In genomic region chr1:109912214-109912861, GRCh38 we compare ENCODE assay signal across 8 cellular contexts. TPM values are rescaled to one million over a fixed set of nuclear protein-coding genes. Genes with fewer than 3 reads are reported as not detected.
DNase-seq lines count a peak whose midpoint lies in the region.

No MANE protein-coding gene starts in this region.

- peak overlapping the region; percentile 83 to 85 for H3K4me3 ChIP-seq in muscle layer of colon (ENCODE audit: low read depth in 1 of 2, low read length in 2 of 2)
- peak overlapping the region; percentile 84 for H3K4me3 ChIP-seq in urinary bladder (ENCODE audit: low read depth, low read length)

- peak overlapping the region; percentile 90 for H3K4me3 Mint-ChIP-seq in activated naive CD4-positive, alpha-beta T cell treated with anti-CD3 and anti-CD28 coated beads, Interleukin-2, amount 50 U/mL, for 24 hours

- H3K27ac ChIP-seq in muscle layer of colon (ENCODE audit: low read depth, low read length) (peak overlapping the region; percentile 95), urinary bladder (ENCODE audit: low read depth) (peak overlapping the region; percentile 13)

- WGBS in urinary bladder, result 43% methylated on average over 4 of the region's 4 CpGs

- no peaks in the 10 kb centered on the region for H3K27me3 ChIP-seq in muscle layer of colon (ENCODE audit: control insufficient read depth in 1 of 2, insufficient read depth in 2 of 2, low read length in 2 of 2)

- no peaks in the 10 kb centered on the region for H3K9me3 Mint-ChIP-seq in activated naive CD4-positive, alpha-beta T cell treated with anti-CD3 and anti-CD28 coated beads, Interleukin-2, amount 50 U/mL, for 24 hours

- no peaks in the 10 kb centered on the region for H3K27me3 Mint-ChIP-seq in activated naive CD4-positive, alpha-beta T cell treated with anti-CD3 and anti-CD28 coated beads, Interleukin-2, amount 50 U/mL, for 24 hours

- peaks cover 12% of the 10 kb centered on the region for H3K36me3 Mint-ChIP-seq in activated naive CD4-positive, alpha-beta T cell treated with anti-CD3 and anti-CD28 coated beads, Interleukin-2, amount 50 U/mL, for 24 hours

- H3K9ac ChIP-seq in muscle layer of colon (ENCODE audit: low read length), result peak overlapping the region; percentile 78

- H3K27ac Mint-ChIP-seq in activated naive CD4-positive, alpha-beta T cell treated with anti-CD3 and anti-CD28 coated beads, Interleukin-2, amount 50 U/mL, for 24 hours, result peak overlapping the region; percentile 83

- DNase-seq in activated naive CD4-positive, alpha-beta T cell treated with anti-CD3 and anti-CD28 coated beads, Interleukin-2, amount 50 U/mL, for 16 hours, result no peak
- peak; percentile 19 for DNase-seq in cerebellar cortex (ENCODE audit: low spot score)
- no peak for DNase-seq in activated effector memory CD4-positive, alpha-beta T cell treated with anti-CD3 and anti-CD28 coated beads, Interleukin-2, amount 50 U/mL, for 16 hours
- DNase-seq in stimulated activated CD4-positive, alpha-beta T cell treated with anti-CD3 and anti-CD28 coated beads, Interleukin-15, amount 100 ng/mL, for 24 hours, result no peak
- no peak for DNase-seq in NCI-H146 (lab: John Stamatoyannopoulos, UW)

- no peaks in the 10 kb centered on the region for H3K9me3 ChIP-seq in muscle layer of colon (ENCODE audit: low read length)

- H3K4me1 ChIP-seq in muscle layer of colon (ENCODE audit: insufficient read depth, low read length) (peaks cover 35% of the 10 kb centered on the region), urinary bladder (ENCODE audit: insufficient read depth) (no peaks in the 10 kb centered on the region)

- H3K4me1 Mint-ChIP-seq in activated naive CD4-positive, alpha-beta T cell treated with anti-CD3 and anti-CD28 coated beads, Interleukin-2, amount 50 U/mL, for 24 hours, result peaks cover 42% of the 10 kb centered on the region

- peaks cover 25% of the 10 kb centered on the region for H3K36me3 ChIP-seq in muscle layer of colon (ENCODE audit: insufficient read depth, low read length)
- no peaks in the 10 kb centered on the region for H3K36me3 ChIP-seq in urinary bladder (ENCODE audit: insufficient read depth)

RNA-seq across cellular contexts. Expression of gene CSF1, which starts 1.7 kb away (rescaled TPM):
- total RNA-seq in urinary bladder, result 10.9 TPM
- polyA plus RNA-seq in urinary bladder, result 56.2 TPM
